24 cellular contexts compared by ENCODE assay signal in the genomic region with DNA sequence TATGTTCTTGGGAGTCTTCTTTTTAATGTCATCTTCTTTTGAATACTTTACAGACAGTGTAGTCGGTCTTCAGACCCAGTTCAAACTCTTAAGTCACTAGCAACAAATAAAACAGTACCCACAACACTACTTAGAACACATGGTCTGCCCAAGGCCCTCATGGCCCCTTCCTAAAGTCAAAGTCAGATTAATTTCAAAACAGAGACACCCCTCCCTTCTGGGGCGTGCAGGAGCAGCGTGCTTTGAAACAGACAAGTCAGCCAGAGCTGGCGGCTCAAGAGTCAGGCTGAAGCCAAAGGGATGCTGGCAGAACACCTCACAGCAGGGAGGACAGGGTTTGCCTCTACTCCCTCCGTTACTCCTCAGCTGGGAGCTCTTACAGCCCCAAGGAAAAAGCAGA.
"Had no signal": no experiment of that assay in that cellular context is flagged by ENCODE, and none has a peak within 500 bp of the region (broad histone marks: within the 10 kb centered on the region; RNA-seq: fewer than 3 reads in every experiment).

No MANE protein-coding gene starts in this region.

- H3K79me2 ChIP-seq: hepatocyte had no signal

- DNase-seq: dermis blood vessel endothelial cell; dorsolateral prefrontal cortex; effector CD4-positive, alpha-beta T cell; effector memory CD4-positive, alpha-beta T cell; foreskin keratinocyte; hypothalamus; left cardiac atrium; left lung; left ventricle myocardium superior; mammary epithelial cell; mesendoderm; midbrain; naive thymus-derived CD4-positive, alpha-beta T cell had no signal

- H3K27ac ChIP-seq: coronary artery, dorsolateral prefrontal cortex, esophagus muscularis mucosa, foreskin keratinocyte, gastroesophageal sphincter, heart left ventricle, hepatocyte, left lung had no signal

- FAIRE-seq: colon, endothelial cell of umbilical vein, frontal cortex, islet of Langerhans had no signal

- H3K36me3 Mint-ChIP-seq: memory B cell; naive thymus-derived CD4-positive, alpha-beta T cell had no signal

- H3K36me3 ChIP-seq: esophagus muscularis mucosa, gastroesophageal sphincter, heart left ventricle, left lung had no signal

- H2AFZ ChIP-seq: hepatocyte had no signal

- H3K27me3 ChIP-seq: dorsolateral prefrontal cortex, esophagus muscularis mucosa, foreskin keratinocyte, hepatocyte, left lung had no signal

- ATAC-seq: foreskin keratinocyte; gastroesophageal sphincter; heart left ventricle; left cardiac atrium; left lung; left ventricle myocardium superior; naive thymus-derived CD4-positive, alpha-beta T cell had no signal

- H3K4me2 ChIP-seq: hepatocyte had no signal

- H3K4me3 ChIP-seq: coronary artery, dorsolateral prefrontal cortex, esophagus muscularis mucosa, gastroesophageal sphincter, heart left ventricle, hepatocyte, left lung, lung had no signal

- H3K9me3 Mint-ChIP-seq: memory B cell; naive thymus-derived CD4-positive, alpha-beta T cell had no signal

- H3K4me3 Mint-ChIP-seq: memory B cell; naive thymus-derived CD4-positive, alpha-beta T cell had no signal

- H3K4me1 ChIP-seq: esophagus muscularis mucosa, gastroesophageal sphincter, left lung had no signal

- H3K27ac Mint-ChIP-seq: memory B cell; naive thymus-derived CD4-positive, alpha-beta T cell had no signal

- H3K9me3 ChIP-seq: esophagus muscularis mucosa, gastroesophageal sphincter, heart left ventricle, left lung had no signal

- H3K4me1 Mint-ChIP-seq: memory B cell; naive thymus-derived CD4-positive, alpha-beta T cell had no signal
